Comparison of ENCODE assay signal across 2 cellular contexts in genomic region chr14:67413806-67414769, GRCh38.
TF ChIP-seq lines count a peak whose summit lies in the region.

No MANE protein-coding gene starts in this region.

TF ChIP-seq in IMR-90, 13 proteins besides CTCF, POLR2A, EP300 and RAD21:
- TF ChIP-seq BHLHE40 (IDR thresholded peaks at IDR 0.05; ENCODE audit: low read depth, low read length) (peak; percentile 65; the same call in 1 of the 2 replicates), FOS (IDR thresholded peaks at IDR 0.05; ENCODE audit: low read depth, low read length) (peak; percentile 94), NFE2L2 (IDR thresholded peaks at IDR 0.05; ENCODE audit: low read depth, low read length) (no peak), CEBPB (IDR thresholded peaks at IDR 0.05; ENCODE audit: low read depth, low read length) (peak; percentile 69; the same call in 1 of the 2 replicates)

TF ChIP-seq in GM12891, 5 proteins besides CTCF, POLR2A, EP300 and RAD21:
- TF ChIP-seq TAF1 (IDR thresholded peaks at IDR 0.05; ENCODE audit: low read depth, low read length), result no peak
